In genomic region chr17:27944546-27945332, GRCh38 we compare ENCODE assay signal across 1 cellular context.
TF ChIP-seq lines count a peak whose summit lies in the region.

No MANE protein-coding gene starts in this region.

TF ChIP-seq in GM12878, 131 proteins besides CTCF, POLR2A, EP300 and RAD21 (continued from another document and continues in another):
- TF ChIP-seq TCF12 (IDR thresholded peaks at IDR 0.05; ENCODE audit: low read depth, low read length) (0 out of 2 replicates have a peak, but pooled peaks have one; percentile 20), ZNF592 (IDR thresholded peaks at IDR 0.05) (no peak), SKIL (IDR thresholded peaks at IDR 0.05; ENCODE audit: low read depth, poor library complexity, severe bottlenecking) (peak; percentile 44), BCL3 (IDR thresholded peaks at IDR 0.05; ENCODE audit: borderline replicate concordance, insufficient read depth, low read depth, low read length, poor library complexity, severe bottlenecking) (no peak), TCF7 (IDR thresholded peaks at IDR 0.05; ENCODE audit: borderline replicate concordance) (no peak), IRF5 (IDR thresholded peaks at IDR 0.05; ENCODE audit: borderline replicate concordance) (no peak), NFIC (IDR thresholded peaks at IDR 0.05; ENCODE audit: low read depth, low read length) (peak; percentile 39; the same call in 1 of the 2 replicates), CBFB (IDR thresholded peaks at IDR 0.05; ENCODE audit: low read depth) (peak; percentile 25; the same call in 1 of the 2 replicates), BMI1 (IDR thresholded peaks at IDR 0.05; ENCODE audit: borderline replicate concordance) (peak; percentile 73; the same call in 1 of the 2 replicates), SREBF1 (IDR thresholded peaks at IDR 0.05; ENCODE audit: low read length) (no peak), BCL11A (IDR thresholded peaks at IDR 0.05; ENCODE audit: low read depth, low read length) (peak; percentile 61; the same call in 1 of the 2 replicates), RUNX3 (IDR thresholded peaks at IDR 0.05; ENCODE audit: low read length) (peak; percentile 78), ZBTB40 (IDR thresholded peaks at IDR 0.05; ENCODE audit: borderline replicate concordance) (no peak; the same call in 1 of the 2 replicates), CREB1 (IDR thresholded peaks at IDR 0.05; ENCODE audit: low read depth) (no peak), ZSCAN29 (IDR thresholded peaks at IDR 0.05) (no peak), PAX5 (IDR thresholded peaks at IDR 0.05; ENCODE audit: borderline replicate concordance, low read depth, low read length) (no peak), IKZF1 (conservative IDR thresholded peaks at IDR 0.05) (peak; percentile 69), ZNF24 (IDR thresholded peaks at IDR 0.05) (no peak), RELB (IDR thresholded peaks at IDR 0.05; ENCODE audit: low read depth) (peak; percentile 83), USF2 (IDR thresholded peaks at IDR 0.05; ENCODE audit: borderline replicate concordance, low read depth, low read length) (no peak), SIN3A (IDR thresholded peaks at IDR 0.05; ENCODE audit: low read depth, low read length) (no peak), HDGF (IDR thresholded peaks at IDR 0.05) (no peak), ZNF274 (IDR thresholded peaks at IDR 0.05; ENCODE audit: insufficient read depth, insufficient read length) (no peak), LARP7 (IDR thresholded peaks at IDR 0.05) (no peak), NKRF (conservative IDR thresholded peaks at IDR 0.05) (no peak), MLLT1 (IDR thresholded peaks at IDR 0.05) (peak; percentile 60; the same call in 1 of the 2 replicates), SRF (IDR thresholded peaks at IDR 0.05; ENCODE audit: low read depth in 2 of 2, low read length in 2 of 2) (no peak), IKZF2 (IDR thresholded peaks at IDR 0.05) (peak; percentile 90 to 92), NR2C1 (IDR thresholded peaks at IDR 0.05) (no peak), GATAD2B (conservative IDR thresholded peaks at IDR 0.05; ENCODE audit: low read depth) (peak; percentile 46; the same call in 1 of the 2 replicates), NBN (IDR thresholded peaks at IDR 0.05) (peak; percentile 82; the same call in 1 of the 2 replicates), MTA2 (IDR thresholded peaks at IDR 0.05; ENCODE audit: low read depth) (peak; percentile 95), USF1 (IDR thresholded peaks at IDR 0.05; ENCODE audit: borderline replicate concordance, extremely low read length, insufficient read depth, low read depth, low read length) (no peak), PBX3 (IDR thresholded peaks at IDR 0.05; ENCODE audit: insufficient replicate concordance, low read depth, low read length) (no peak), NR2F1 (conservative IDR thresholded peaks at IDR 0.05) (0 out of 2 replicates have a peak, but pooled peaks have one; percentile 18), STAT1 (conservative IDR thresholded peaks at IDR 0.05) (no peak), POLR2AphosphoS5 (IDR thresholded peaks at IDR 0.05; ENCODE audit: low read length) (no peak)
